In genomic region chr10:112487964-112488363, GRCh38 we compare ENCODE assay signal across 8 cellular contexts.
"Had no signal": no experiment of that assay in that cellular context is flagged by ENCODE, and none has a peak within 500 bp of the region (broad histone marks: within the 10 kb centered on the region; RNA-seq: fewer than 3 reads in every experiment).

No MANE protein-coding gene starts in this region.

- ATAC-seq: GM12878 had no signal

- DNase-seq: GDM1, GF-D8 had no signal

- FAIRE-seq: G401.6, GM12878, GM12891, GM12892, GM18507, GM19239 had no signal

- H3K4me3 ChIP-seq: GM12878 had no signal
